Comparison of ENCODE assay signal across 21 cellular contexts in genomic region chr10:20314431-20314830, GRCh38.
"Had no signal": no experiment of that assay in that cellular context is flagged by ENCODE, and none has a peak within 500 bp of the region (broad histone marks: within the 10 kb centered on the region; RNA-seq: fewer than 3 reads in every experiment).

No MANE protein-coding gene starts in this region.

- ATAC-seq: effector memory CD8-positive, alpha-beta T cell; esophagus mucosa; foreskin keratinocyte; gastroesophageal sphincter; left cardiac atrium; left lung; left ventricle myocardium superior; lower lobe of right lung had no signal

- H3K4me1 Mint-ChIP-seq: memory B cell had no signal

- H3K9me3 ChIP-seq: gastroesophageal sphincter had no signal

- H3K4me3 ChIP-seq: coronary artery, gastroesophageal sphincter, heart left ventricle, hepatocyte, left lung, lower lobe of right lung had no signal

- H3K36me3 Mint-ChIP-seq: memory B cell had no signal

- DNase-seq: central memory CD4-positive, alpha-beta T cell; dermis blood vessel endothelial cell; effector CD8-positive, alpha-beta T cell; effector memory CD8-positive, alpha-beta T cell; endodermal cell; erythroblast; foreskin keratinocyte; heart left ventricle; hypothalamus; left cardiac atrium; left lung; left ventricle myocardium superior; lower lobe of right lung; mesendoderm; midbrain had no signal

- H3K36me3 ChIP-seq: gastroesophageal sphincter, heart left ventricle, left lung, lower lobe of right lung had no signal

- H3K27me3 ChIP-seq: foreskin keratinocyte, gastroesophageal sphincter, heart left ventricle, hepatocyte, left lung had no signal

- H3K27ac Mint-ChIP-seq: effector memory CD8-positive, alpha-beta T cell; endodermal cell; memory B cell had no signal

- H3K27me3 Mint-ChIP-seq: effector memory CD8-positive, alpha-beta T cell; memory B cell had no signal

- H3K4me3 Mint-ChIP-seq: effector memory CD8-positive, alpha-beta T cell; endodermal cell; memory B cell had no signal

- H2AFZ ChIP-seq: hepatocyte had no signal

- H3K4me2 ChIP-seq: hepatocyte had no signal

- H3K79me2 ChIP-seq: hepatocyte had no signal

- H3K4me1 ChIP-seq: foreskin keratinocyte, gastroesophageal sphincter, left lung, lower lobe of right lung had no signal

- H3K27ac ChIP-seq: coronary artery, epithelial cell of prostate, foreskin keratinocyte, gastroesophageal sphincter, heart left ventricle, hepatocyte, left lung, lower lobe of right lung had no signal
